ENCODE assay signal across 1 cellular context in genomic region chr21:44510508-44511218, GRCh38.
A peak's percentile ranks its signal among the peaks of the same experiment; 100 is the strongest.
TF ChIP-seq lines count a peak whose summit lies in the region.

No MANE protein-coding gene starts in this region.

TF ChIP-seq in HepG2, 621 proteins besides CTCF, POLR2A, EP300 and RAD21 (continued from another document and continues in another):
- TF ChIP-seq TMF1 (CRISPR knock-in tag; IDR thresholded peaks at IDR 0.05; ENCODE audit: low read depth) (no peak), ZNF382 (CRISPR knock-in tag; IDR thresholded peaks at IDR 0.05; ENCODE audit: borderline replicate concordance) (no peak), CENPX (CRISPR knock-in tag; IDR thresholded peaks at IDR 0.05) (no peak), ATAD3A (CRISPR knock-in tag; IDR thresholded peaks at IDR 0.05) (no peak), TERF1 (CRISPR knock-in tag; IDR thresholded peaks at IDR 0.05) (no peak), MTF1 (CRISPR knock-in tag; IDR thresholded peaks at IDR 0.05) (no peak), ZNF652 (CRISPR knock-in tag; IDR thresholded peaks at IDR 0.05; ENCODE audit: borderline replicate concordance, low read depth) (no peak), KDM1A (CRISPR knock-in tag; IDR thresholded peaks at IDR 0.05) (no peak), ZNF768 (CRISPR knock-in tag; IDR thresholded peaks at IDR 0.05) (peak; percentile 42; the same call in 1 of the 2 replicates), STAG1 (CRISPR knock-in tag; IDR thresholded peaks at IDR 0.05) (peak; percentile 96), CENPT (CRISPR knock-in tag; IDR thresholded peaks at IDR 0.05; ENCODE audit: low read depth) (no peak), ZMAT5 (CRISPR knock-in tag; IDR thresholded peaks at IDR 0.05; ENCODE audit: borderline replicate concordance, low read depth) (no peak), TEAD2 (CRISPR knock-in tag; IDR thresholded peaks at IDR 0.05) (no peak), THAP9 (CRISPR knock-in tag; IDR thresholded peaks at IDR 0.05; ENCODE audit: borderline replicate concordance) (no peak), GATAD2A (CRISPR knock-in tag; IDR thresholded peaks at IDR 0.05) (no peak), ZNF704 (CRISPR knock-in tag; IDR thresholded peaks at IDR 0.05; ENCODE audit: borderline replicate concordance) (no peak), RERE (CRISPR knock-in tag; IDR thresholded peaks at IDR 0.05; ENCODE audit: low read depth) (no peak), PAX8 (CRISPR knock-in tag; IDR thresholded peaks at IDR 0.05; ENCODE audit: borderline replicate concordance) (no peak), HMGXB3 (CRISPR knock-in tag; IDR thresholded peaks at IDR 0.05; ENCODE audit: borderline replicate concordance) (no peak), GATA4 (IDR thresholded peaks at IDR 0.05; ENCODE audit: borderline replicate concordance, low read depth) (no peak), ETV6 (CRISPR knock-in tag; conservative IDR thresholded peaks at IDR 0.05) (no peak), MTA1 (CRISPR knock-in tag; IDR thresholded peaks at IDR 0.05; ENCODE audit: borderline replicate concordance) (peak; percentile 61; the same call in 1 of the 2 replicates), SAFB2 (CRISPR knock-in tag; IDR thresholded peaks at IDR 0.05; ENCODE audit: borderline replicate concordance, low read depth) (no peak), ATF7 (IDR thresholded peaks at IDR 0.05) (no peak), ATF7 (CRISPR knock-in tag; IDR thresholded peaks at IDR 0.05) (no peak), UBTF (CRISPR knock-in tag; IDR thresholded peaks at IDR 0.05) (peak; percentile 66), HOXA3 (CRISPR knock-in tag; IDR thresholded peaks at IDR 0.05) (0 out of 2 replicates have a peak, but pooled peaks have one; percentile 44), AGO1 (IDR thresholded peaks at IDR 0.05; ENCODE audit: low read depth, low read length, poor library complexity, severe bottlenecking) (peak; percentile 61), ZMYM2 (CRISPR knock-in tag; IDR thresholded peaks at IDR 0.05) (no peak; the same call in 1 of the 2 replicates), MED13 (CRISPR knock-in tag; IDR thresholded peaks at IDR 0.05) (no peak), ZNF282 (IDR thresholded peaks at IDR 0.05; ENCODE audit: partially characterized antibody) (no peak), ZBTB26 (CRISPR knock-in tag; IDR thresholded peaks at IDR 0.05; ENCODE audit: borderline replicate concordance) (no peak), JDP2 (CRISPR knock-in tag; IDR thresholded peaks at IDR 0.05; ENCODE audit: borderline replicate concordance) (no peak), MIXL1 (CRISPR knock-in tag; IDR thresholded peaks at IDR 0.05) (no peak), ARID5B (CRISPR knock-in tag; IDR thresholded peaks at IDR 0.05) (no peak), ZSCAN25 (CRISPR knock-in tag; IDR thresholded peaks at IDR 0.05) (peak; percentile 86)
